ENCODE assay signal across 1 cellular context in genomic region chr14:22577334-22577908, GRCh38.
A peak's percentile ranks its signal among the peaks of the same experiment; 100 is the strongest.
TF ChIP-seq lines count a peak whose summit lies in the region.

No MANE protein-coding gene starts in this region.

TF ChIP-seq in K562, 482 proteins besides CTCF, POLR2A, EP300 and RAD21:
- no peak for TF ChIP-seq ARID1B (IDR thresholded peaks at IDR 0.05)
- peak; percentile 13 for TF ChIP-seq TBP (optimal IDR thresholded peaks at IDR 0.05; ENCODE audit: low read depth, low read length)
TF ChIP-seq in K562: peak in this region for 1.
